22 cellular contexts compared by ENCODE assay signal in genomic region chr17:7655541-7655840, GRCh38. TPM values are rescaled to one million over a fixed set of nuclear protein-coding genes. Genes with fewer than 3 reads are reported as not detected.
DNase-seq lines count a peak whose midpoint lies in the region; ATAC-seq, FAIRE-seq and TF ChIP-seq lines count a peak whose summit lies in the region.
"Had no signal": no experiment of that assay in that cellular context is flagged by ENCODE, and none has a peak within 500 bp of the region (broad histone marks: within the 10 kb centered on the region; RNA-seq: fewer than 3 reads in every experiment).

No MANE protein-coding gene starts in this region.

- no peak overlapping the region for H3K27ac ChIP-seq in BLaER1 treated with 17β-estradiol and CSF1 and Interleukin-3, amounts not matched to agents 10 nM and 100 nM
- no peak overlapping the region for H3K27ac ChIP-seq in neuronal stem cell (replicated peaks; ENCODE audit: low read length)
- H3K27ac ChIP-seq: A549, C4-2B, HL-60, KMS-11, SK-N-MC had no signal

- H3K9me3 ChIP-seq in BLaER1 treated with 17β-estradiol and CSF1 and Interleukin-3, amounts not matched to agents 10 nM and 100 nM (replicated peaks in 1 of 11), result no peaks in the 10 kb centered on the region
- H3K9me3 ChIP-seq in neuronal stem cell (replicated peaks in 1 of 2; ENCODE audit: control insufficient read depth in 2 of 2, insufficient read depth in 1 of 2, low read depth in 1 of 2, low read length in 2 of 2), result no peaks in the 10 kb centered on the region
- H3K9me3 ChIP-seq: A549 had no signal

- H3K27me3 ChIP-seq in BLaER1 treated with 17β-estradiol and CSF1 and Interleukin-3, amounts not matched to agents 10 nM and 100 nM, result peaks cover 47 to 53% (median 51%) of the 10 kb centered on the region in 11 experiments
- H3K27me3 ChIP-seq in neuronal stem cell (ENCODE audit: control insufficient read depth in 3 of 3, insufficient read depth in 3 of 3, low read depth in 1 of 3, low read length in 3 of 3), result peaks cover 0 to 2% (median 0%) of the 10 kb centered on the region in 3 experiments

- peak overlapping the region; percentile 22 for H3K18ac ChIP-seq in neuronal stem cell (ENCODE audit: low read length)

- DNase-seq in GM18507 (ENCODE audit: extremely low spot score, insufficient read length, low read depth) (no peak), neuronal stem cell (ENCODE audit: low spot score) (no peak), ACHN (no peak), NCI-H524 treated with DMSO at 0.1 percent for 48 hours (lab: John Stamatoyannopoulos, UW) (no peak)
- DNase-seq: DMS153, GDM1, NCI-H1417, NCI-H187, NCI-H2227 treated with DMSO at 0.1 percent for 48 hours, NCI-H510A treated with DMSO at 0.1 percent for 48 hours, OCI-M1, SHP77 had no signal

- peaks cover 6% of the 10 kb centered on the region for H3K27me3 Mint-ChIP-seq in brain

- H4K91ac ChIP-seq in neuronal stem cell (ENCODE audit: low read depth, low read length, poor library complexity), result no peak overlapping the region

- ATAC-seq in HG02763 (IDR thresholded peaks at IDR 0.05; ENCODE audit: unreplicated experiment), result no peak
- ATAC-seq: A549 had no signal

- peak overlapping the region; percentile 97 for H2BK12ac ChIP-seq in neuronal stem cell (ENCODE audit: low read length)

- H3K27ac Mint-ChIP-seq in brain, result peak overlapping the region; percentile 10 to 93 (median 92)
- H3K27ac Mint-ChIP-seq: HFFc6 had no signal

- peak; percentile 31 for FAIRE-seq in GM18507 (lab: Jason Lieb, UNC)
- FAIRE-seq: A549, GM12891 had no signal

- H2BK5ac ChIP-seq in neuronal stem cell (ENCODE audit: low read length), result no peak overlapping the region

- no peaks in the 10 kb centered on the region for H3K79me1 ChIP-seq in neuronal stem cell (ENCODE audit: low read depth, low read length)

- no peak overlapping the region for H2BK120ac ChIP-seq in neuronal stem cell (ENCODE audit: low read depth, low read length)

- in situ Hi-C loops in ACHN (cut with HindIII; ENCODE audit: low pct_ligation_motif_present, low pct_unique_long_range_greater_than_20kb, low sequenced_read_pairs), result no loop called here

- H3K4me3 Mint-ChIP-seq in brain, result no peak overlapping the region
- H3K4me3 Mint-ChIP-seq: HFFc6 had no signal

- H3K4me2 ChIP-seq in BLaER1 treated with 17β-estradiol and CSF1 and Interleukin-3, amounts not matched to agents 10 nM and 100 nM, result peak overlapping the region in 9 of 11 experiments; percentile 26 to 66 (median 35); a peak in 16 of 22 replicates
- no peak overlapping the region for H3K4me2 ChIP-seq in neuronal stem cell (ENCODE audit: insufficient read depth, low read length, poor library complexity, severe bottlenecking)
- H3K4me2 ChIP-seq: A549, KMS-11 had no signal

- H3K36me3 Mint-ChIP-seq in brain, result peaks cover 40% of the 10 kb centered on the region

- no peak overlapping the region for H3K4ac ChIP-seq in neuronal stem cell (ENCODE audit: low read length)

- peak overlapping the region; percentile 49 for H2BK15ac ChIP-seq in neuronal stem cell (ENCODE audit: low read length)

- peaks cover 16 to 32% (median 22%) of the 10 kb centered on the region in 10 experiments for H3K4me1 ChIP-seq in BLaER1 treated with 17β-estradiol and CSF1 and Interleukin-3, amounts not matched to agents 10 nM and 100 nM
- H3K4me1 ChIP-seq in neuronal stem cell (ENCODE audit: control insufficient read depth in 2 of 2, insufficient read depth in 1 of 2, low read depth in 1 of 2, low read length in 2 of 2), result peaks cover 15 to 23% of the 10 kb centered on the region in 2 donors

- peaks cover 67% of the 10 kb centered on the region for H3K4me1 Mint-ChIP-seq in brain

- no CpG with 5 or more reads among the region's 17 CpGs for WGBS in neuronal stem cell (ENCODE audit: extremely low coverage in 2 of 2, insufficient read length in 2 of 2, insufficient replicate concordance in 1 of 2), 2 donors

- peak overlapping the region; percentile 40 for H3K14ac ChIP-seq in neuronal stem cell (ENCODE audit: low read length)

- TF ChIP-seq CTCF in brain (conservative IDR thresholded peaks at IDR 0.05), result no peak

- no peak overlapping the region for H3K4me3 ChIP-seq in BLaER1 treated with 17β-estradiol and CSF1 and Interleukin-3, amounts not matched to agents 10 nM and 100 nM
- no peak overlapping the region for H3K4me3 ChIP-seq in neuronal stem cell (ENCODE audit: low read length in 2 of 2)
- H3K4me3 ChIP-seq: A549, SK-N-MC had no signal

- no peak overlapping the region for H4K8ac ChIP-seq in neuronal stem cell (ENCODE audit: low read depth, low read length)

- no peak overlapping the region for H2AFZ ChIP-seq in neuronal stem cell (ENCODE audit: low read length)

- H3K9me3 Mint-ChIP-seq in brain, result peaks cover 0 to 4% (median 0%) of the 10 kb centered on the region in 5 experiments
- H3K9me3 Mint-ChIP-seq: HFFc6 had no signal

- H3K9ac ChIP-seq in BLaER1 treated with 17β-estradiol and CSF1 and Interleukin-3, amounts not matched to agents 10 nM and 100 nM, result no peak overlapping the region
- H3K9ac ChIP-seq in neuronal stem cell (ENCODE audit: low read depth, low read length, poor library complexity), result no peak overlapping the region
- H3K9ac ChIP-seq: KMS-11 had no signal

- H4K20me1 ChIP-seq in BLaER1 treated with 17β-estradiol and CSF1 and Interleukin-3, amounts not matched to agents 10 nM and 100 nM, result peaks cover 0 to 20% (median 9%) of the 10 kb centered on the region in 11 experiments; a peak in 11 of 22 replicates

- H2AK5ac ChIP-seq in neuronal stem cell (ENCODE audit: low read depth, low read length), result peak overlapping the region; percentile 38

- no peaks in the 10 kb centered on the region for H3K36me3 ChIP-seq in BLaER1 treated with 17β-estradiol and CSF1 and Interleukin-3, amounts not matched to agents 10 nM and 100 nM
- H3K36me3 ChIP-seq in neuronal stem cell (replicated peaks in 1 of 2; ENCODE audit: control insufficient read depth in 2 of 2, insufficient read depth in 2 of 2, low read length in 2 of 2), result peaks cover 2 to 7% of the 10 kb centered on the region in 2 donors

- peak overlapping the region; percentile 59 for H3K23ac ChIP-seq in neuronal stem cell (ENCODE audit: low read depth, low read length, poor library complexity)

RNA-seq across cellular contexts. Expression of gene ATP1B2, which starts 4.8 kb away (rescaled TPM):
- polyA plus RNA-seq in brain (ENCODE audit: insufficient read depth, low read depth, low replicate concordance), result 149 TPM
- polyA plus RNA-seq in neuronal stem cell (2013, experiment 1 of 2), result 42.2 TPM
- polyA plus RNA-seq in neuronal stem cell (2013, experiment 2 of 2), result 43.5 TPM

RNA-seq across cellular contexts. Expression of gene SHBG, which starts 25.6 kb away (rescaled TPM):
- 2.3 TPM for polyA plus RNA-seq in brain (ENCODE audit: insufficient read depth, low read depth, low replicate concordance)
- 1.7 TPM for polyA plus RNA-seq in neuronal stem cell (2013, experiment 1 of 2)
- polyA plus RNA-seq in neuronal stem cell (2013, experiment 2 of 2), result 1.6 TPM

RNA-seq across cellular contexts. Expression of gene SAT2, which starts 27.9 kb away (rescaled TPM):
- polyA plus RNA-seq in brain (ENCODE audit: insufficient read depth, low read depth, low replicate concordance), result 79.2 TPM
- polyA plus RNA-seq in neuronal stem cell (2013, experiment 1 of 2), result 108 TPM
- 102 TPM for polyA plus RNA-seq in neuronal stem cell (2013, experiment 2 of 2)

RNA-seq across cellular contexts. Expression of gene TP53, which starts 31.8 kb away (rescaled TPM):
- polyA plus RNA-seq in brain (ENCODE audit: insufficient read depth, low read depth, low replicate concordance), result 58.4 TPM
- polyA plus RNA-seq in neuronal stem cell (2013, experiment 1 of 2), result 144 TPM
- 143 TPM for polyA plus RNA-seq in neuronal stem cell (2013, experiment 2 of 2)

RNA-seq across cellular contexts. Expression of gene WRAP53, which starts 32.8 kb away (rescaled TPM):
- 42.0 TPM for polyA plus RNA-seq in brain (ENCODE audit: insufficient read depth, low read depth, low replicate concordance)
- polyA plus RNA-seq in neuronal stem cell (2013, experiment 1 of 2), result 20.0 TPM
- polyA plus RNA-seq in neuronal stem cell (2013, experiment 2 of 2), result 20.0 TPM
